Comparison of ENCODE assay signal across 27 cellular contexts in the genomic region with DNA sequence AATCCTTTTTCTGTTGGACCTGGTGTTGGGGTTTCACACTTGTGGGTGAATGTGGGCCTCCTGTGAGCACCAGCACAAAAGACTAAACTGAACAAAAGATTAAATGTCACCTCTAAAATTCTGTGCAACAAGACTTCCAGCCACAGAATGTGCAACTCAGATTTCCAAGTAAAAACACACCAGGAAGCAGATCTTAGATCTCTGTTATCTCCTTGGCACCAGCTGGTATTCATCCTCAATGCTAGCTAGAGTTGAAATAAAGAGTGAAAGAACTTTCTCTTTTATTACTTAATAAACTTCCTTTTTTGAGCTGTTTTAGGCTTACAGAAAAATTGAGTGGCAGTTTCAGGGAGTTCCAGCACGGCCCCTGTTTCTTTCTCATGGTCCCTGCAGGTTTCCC. TPM values are rescaled to one million over a fixed set of nuclear protein-coding genes. Genes with fewer than 3 reads are reported as not detected.
"Had no signal": no experiment of that assay in that cellular context is flagged by ENCODE, and none has a peak within 500 bp of the region (broad histone marks: within the 10 kb centered on the region; RNA-seq: fewer than 3 reads in every experiment).

No MANE protein-coding gene starts in this region.

- H3K27ac ChIP-seq: brain microvascular endothelial cell, cardiac muscle cell, SJCRH30, VCaP had no signal

- ATAC-seq: activated CD4-positive, alpha-beta T cell treated with anti-CD3 and anti-CD28 coated beads for 36 hours; activated CD8-positive, alpha-beta T cell treated with anti-CD3 and anti-CD28 coated beads for 36 hours; activated T-cell treated with anti-CD3 and anti-CD28 coated beads, Interleukin-2, amount 50 U/mL, for 72 hours; PC-3 had no signal

- H3K4me3 Mint-ChIP-seq: activated CD4-positive, alpha-beta T cell treated with anti-CD3 and anti-CD28 coated beads for 36 hours; activated CD8-positive, alpha-beta T cell treated with anti-CD3 and anti-CD28 coated beads for 36 hours; activated naive CD4-positive, alpha-beta T cell treated with anti-CD3 and anti-CD28 coated beads, Interleukin-2, amount 10 ng/mL, durations not matched to agents 7 days and 5 days; activated naive CD8-positive, alpha-beta T cell treated with anti-CD3 and anti-CD28 coated beads for 36 hours; activated T-cell treated with anti-CD3 and anti-CD28 coated beads, Interleukin-2, amount 50 U/mL, for 72 hours had no signal

- H3K4me3 ChIP-seq: cardiac muscle cell, SJCRH30 had no signal

- H3K27ac Mint-ChIP-seq: activated CD4-positive, alpha-beta T cell treated with anti-CD3 and anti-CD28 coated beads for 36 hours; activated CD8-positive, alpha-beta T cell treated with anti-CD3 and anti-CD28 coated beads for 36 hours; activated naive CD4-positive, alpha-beta T cell treated with anti-CD3 and anti-CD28 coated beads, Interleukin-2, amount 10 ng/mL, durations not matched to agents 7 days and 5 days; activated naive CD8-positive, alpha-beta T cell treated with anti-CD3 and anti-CD28 coated beads for 36 hours; activated T-cell treated with anti-CD3 and anti-CD28 coated beads, Interleukin-2, amount 50 U/mL, for 72 hours; activated T-helper 2 cell treated with anti-CD3 and anti-CD28 coated beads, Interferon-gamma antibody, Interleukin-2, Interleukin-4, amounts not matched to agents 10 μg/mL and 5 μg/mL and 100 μg/mL, durations not matched to agents 14 hours and 24 hours and 36 hours had no signal

- H3K36me3 ChIP-seq: brain microvascular endothelial cell, cardiac muscle cell, SJCRH30 had no signal

- H3K36me3 Mint-ChIP-seq: activated naive CD4-positive, alpha-beta T cell treated with anti-CD3 and anti-CD28 coated beads, Interleukin-2, amount 10 ng/mL, durations not matched to agents 7 days and 5 days; activated naive CD8-positive, alpha-beta T cell treated with anti-CD3 and anti-CD28 coated beads for 36 hours had no signal

- H3K9me3 ChIP-seq: SJCRH30, SK-N-SH had no signal

- H3K4me1 Mint-ChIP-seq: activated CD4-positive, alpha-beta T cell treated with anti-CD3 and anti-CD28 coated beads for 36 hours; activated naive CD4-positive, alpha-beta T cell treated with anti-CD3 and anti-CD28 coated beads, Interleukin-2, amount 10 ng/mL, durations not matched to agents 7 days and 5 days; activated naive CD8-positive, alpha-beta T cell treated with anti-CD3 and anti-CD28 coated beads for 36 hours had no signal

- H3K4me2 ChIP-seq: SK-N-SH had no signal

- H3K9me2 ChIP-seq: SK-N-SH had no signal

- H3K27me3 ChIP-seq: brain microvascular endothelial cell, cardiac muscle cell, SJCRH30 had no signal

- H3K9me3 Mint-ChIP-seq: activated CD8-positive, alpha-beta T cell treated with anti-CD3 and anti-CD28 coated beads for 36 hours; activated naive CD4-positive, alpha-beta T cell treated with anti-CD3 and anti-CD28 coated beads, Interleukin-2, amount 10 ng/mL, durations not matched to agents 7 days and 5 days; activated naive CD8-positive, alpha-beta T cell treated with anti-CD3 and anti-CD28 coated beads for 36 hours; activated T-cell treated with anti-CD3 and anti-CD28 coated beads, Interleukin-2, amount 50 U/mL, for 72 hours; activated T-helper 2 cell treated with anti-CD3 and anti-CD28 coated beads, Interferon-gamma antibody, Interleukin-2, Interleukin-4, amounts not matched to agents 10 μg/mL and 5 μg/mL and 100 μg/mL, durations not matched to agents 14 hours and 24 hours and 36 hours had no signal

- DNase-seq: activated CD4-positive, alpha-beta T cell treated with anti-CD3 and anti-CD28 coated beads for 36 hours; activated CD4-positive, alpha-beta T cell treated with anti-CD3 and anti-CD28 coated beads, Interleukin-2, amount 50 U/mL, for 1 hour; activated CD8-positive, alpha-beta memory T cell treated with anti-CD3 and anti-CD28 coated beads, Interleukin-2, amount 50 U/mL, for 4 hours; activated CD8-positive, alpha-beta T cell treated with anti-CD3 and anti-CD28 coated beads for 36 hours; activated gamma-delta T cell treated with Interleukin-2 at 50 U/mL for 16 hours; activated naive CD4-positive, alpha-beta T cell treated with anti-CD3 and anti-CD28 coated beads, Interleukin-2, amount 10 ng/mL, durations not matched to agents 7 days and 5 days; activated naive CD8-positive, alpha-beta T cell treated with anti-CD3 and anti-CD28 coated beads for 36 hours; activated T-cell treated with anti-CD3 and anti-CD28 coated beads, Interleukin-2, amount 50 U/mL, for 72 hours; brain microvascular endothelial cell; cerebellar nuclear complex; Karpas-422; MM.1S; NCI-H1105; NCI-H1436 treated with DMSO at 0.1 percent for 48 hours; NCI-H187; NCI-H2081; NCI-H524; PC-3; Right ventricle myocardium superior; RPMI8226; SJCRH30; SK-N-SH; T-helper 1 cell had no signal

RNA-seq across cellular contexts. Expression of gene EGFR, which starts 40.2 kb away (rescaled TPM):
- total RNA-seq: activated CD8-positive, alpha-beta T cell treated with anti-CD3 and anti-CD28 coated beads for 36 hours; activated naive CD8-positive, alpha-beta T cell treated with anti-CD3 and anti-CD28 coated beads for 36 hours; activated T-helper 2 cell treated with anti-CD3 and anti-CD28 coated beads, Interferon-gamma antibody, Interleukin-2, Interleukin-4, amounts not matched to agents 10 μg/mL and 5 μg/mL and 100 μg/mL, durations not matched to agents 14 hours and 24 hours and 36 hours; T-helper 2 cell treated with Interferon-gamma antibody and Interleukin-4, amounts not matched to agents 100 ng/mL and 5 ng/mL, for 36 hours had no signal
